8 cellular contexts compared by ENCODE assay signal in genomic region chr2:175167076-175167791, GRCh38. TPM values are rescaled to one million over a fixed set of nuclear protein-coding genes. Genes with fewer than 3 reads are reported as not detected.
DNase-seq lines count a peak whose midpoint lies in the region; ATAC-seq and TF ChIP-seq lines count a peak whose summit lies in the region.

No MANE protein-coding gene starts in this region.

- peak overlapping the region; percentile 88 for H3K9ac ChIP-seq in MM.1S (ENCODE audit: low read length)

- H3K4me3 ChIP-seq in MM.1S (ENCODE audit: low read length) = peak overlapping the region; percentile 100
- peak overlapping the region; percentile 100 for H3K4me3 ChIP-seq in fibroblast of villous mesenchyme (ENCODE audit: low read depth, low read length)
- peak overlapping the region; percentile 96 to 98 for H3K4me3 ChIP-seq in neutrophil (ENCODE audit: low read depth in 1 of 2, low read length in 1 of 2)

- peak overlapping the region; percentile 56 for H3K4me2 ChIP-seq in MM.1S (ENCODE audit: low read depth, low read length)

- H2AFZ ChIP-seq in MM.1S (ENCODE audit: low read length) = peak overlapping the region; percentile 92

- peak overlapping the region; percentile 67; the same call in 1 of the 2 replicates for H3K27ac ChIP-seq in MM.1S (ENCODE audit: low read length)
- H3K27ac ChIP-seq in neutrophil = peak overlapping the region; percentile 97

- TF ChIP-seq CTCF in MM.1S (IDR thresholded peaks at IDR 0.05; ENCODE audit: low read length) (no peak), fibroblast of villous mesenchyme (IDR thresholded peaks at IDR 0.05; ENCODE audit: insufficient read depth, low read depth, low read length) (no peak), neutrophil (IDR thresholded peaks at IDR 0.05) (no peak)

- H3F3A ChIP-seq in MM.1S (ENCODE audit: insufficient read depth, low read length) = peaks cover 12% of the 10 kb centered on the region; the same call in 1 of the 2 replicates

- H3K27me3 ChIP-seq in MM.1S (replicated peaks; ENCODE audit: insufficient read depth, low read length) (no peaks in the 10 kb centered on the region), neutrophil (no peaks in the 10 kb centered on the region)

- DNase-seq in EH (ENCODE audit: low read depth) = peak; percentile 61
- DNase-seq in MM.1S = no peak
- peak; percentile 18 for DNase-seq in activated CD4-positive, alpha-beta T cell treated with anti-CD3 and anti-CD28 coated beads, Interleukin-2, amount 50 U/mL, for 1 hour
- peak; percentile 44 for DNase-seq in fibroblast of villous mesenchyme (ENCODE audit: low read depth)
- no peak for DNase-seq in NCI-H2107 (lab: John Stamatoyannopoulos, UW)
- DNase-seq in mucosa of gallbladder (ENCODE audit: low spot score) = no peak

- peaks cover 9% of the 10 kb centered on the region for H3K4me1 ChIP-seq in MM.1S (ENCODE audit: low read length)
- H3K4me1 ChIP-seq in neutrophil (ENCODE audit: control insufficient read depth in 1 of 2, insufficient read depth in 1 of 2, low read depth in 1 of 2, low read length in 1 of 2) = peaks cover 20 to 24% of the 10 kb centered on the region in 2 experiments

- no peaks in the 10 kb centered on the region for H3K9me2 ChIP-seq in MM.1S (replicated peaks; ENCODE audit: insufficient read depth, low read length)

- peak; percentile 6 for ATAC-seq in GM21529 (IDR thresholded peaks at IDR 0.05; ENCODE audit: unreplicated experiment)

- peaks cover 58% of the 10 kb centered on the region for H3K79me2 ChIP-seq in MM.1S (ENCODE audit: low read length)

- no peaks in the 10 kb centered on the region for H3K9me3 ChIP-seq in MM.1S (replicated peaks; ENCODE audit: insufficient read depth, low read length)
- no peaks in the 10 kb centered on the region for H3K9me3 ChIP-seq in neutrophil

- H3K36me3 ChIP-seq in MM.1S (replicated peaks; ENCODE audit: insufficient read depth, low read length) = no peaks in the 10 kb centered on the region
- H3K36me3 ChIP-seq in neutrophil = no peaks in the 10 kb centered on the region

- H4K20me1 ChIP-seq in MM.1S (ENCODE audit: insufficient read depth, low read length) = 0 out of 2 replicates have a peak, but pooled peaks cover 1% of the 10 kb centered on the region

RNA-seq across cellular contexts. Expression of gene ATF2, which starts 0.8 kb away (rescaled TPM):
- 62.5 and 92.4 TPM in 2 replicates for total RNA-seq in fibroblast of villous mesenchyme
- 57.9 TPM for total RNA-seq in mucosa of gallbladder

RNA-seq across cellular contexts. Expression of gene ATP5MC3, which starts 14.3 kb away (rescaled TPM):
- total RNA-seq in fibroblast of villous mesenchyme (136 and 157 TPM in 2 replicates), mucosa of gallbladder (189 TPM)

Comparison
In these comparisons a context has a peak if more than half of its experiments do, and no peak if none do; other contexts are left out.
1. DNase-seq: peak in EH (single experiment), activated CD4-positive, alpha-beta T cell treated with anti-CD3 and anti-CD28 coated beads, Interleukin-2, amount 50 U/mL, for 1 hour (single experiment) and fibroblast of villous mesenchyme (single experiment); none in MM.1S (single experiment), NCI-H2107 (single experiment) and mucosa of gallbladder (single experiment).
2. Peak in every context shown above with its lines, with median percentiles within 50 percentile points of each other: H3K4me3 ChIP-seq.